In genomic region chr13:100513171-100513570, GRCh38 we compare ENCODE assay signal across 17 cellular contexts.
DNase-seq lines count a peak whose midpoint lies in the region; ATAC-seq and TF ChIP-seq lines count a peak whose summit lies in the region.
"Had no signal": no experiment of that assay in that cellular context is flagged by ENCODE, and none has a peak within 500 bp of the region (broad histone marks: within the 10 kb centered on the region; RNA-seq: fewer than 3 reads in every experiment).

No MANE protein-coding gene starts in this region.

- H3K9me3 ChIP-seq in HUES6 (ENCODE audit: control insufficient read depth, insufficient read depth, low read depth, low read length): no peaks in the 10 kb centered on the region
- no peaks in the 10 kb centered on the region for H3K9me3 ChIP-seq in CD8-positive, alpha-beta memory T cell (ENCODE audit: low read length)
- H3K9me3 ChIP-seq: SK-N-SH had no signal

- ATAC-seq in WTC11 (no peak), GM21447 (IDR thresholded peaks at IDR 0.05; ENCODE audit: unreplicated experiment) (no peak)
- ATAC-seq in activated T-cell treated with anti-CD3 and anti-CD28 coated beads, Interleukin-2, amount 50 U/mL, for 4 hours: no peak
- ATAC-seq: HepG2 had no signal

- H3K27me3 ChIP-seq in HUES6 (ENCODE audit: control insufficient read depth, insufficient read depth, low read length) (no peaks in the 10 kb centered on the region; the same call in 1 of the 2 replicates), dorsolateral prefrontal cortex (no peaks in the 10 kb centered on the region)
- no peaks in the 10 kb centered on the region for H3K27me3 ChIP-seq in CD8-positive, alpha-beta memory T cell (ENCODE audit: insufficient read depth, low read length, poor library complexity, severe bottlenecking)

- intact Hi-C loops in dorsolateral prefrontal cortex (cut with DNase I): loop anchor here (5.0 to 10.0 kb wide), 4 partner anchors 278 to 1071 kb away; no protein-coding TSS in a partner anchor

- H3K4me1 Mint-ChIP-seq in WTC11 (peaks cover 96% of the 10 kb centered on the region), osteocyte (ENCODE audit: unreplicated experiment) (peaks cover 62% of the 10 kb centered on the region)
- H3K4me1 Mint-ChIP-seq in activated T-cell treated with anti-CD3 and anti-CD28 coated beads, Interleukin-2, amount 50 U/mL, for 4 hours (ENCODE audit: low read depth): peaks cover 16% of the 10 kb centered on the region
- H3K4me1 Mint-ChIP-seq in CD8-positive, alpha-beta memory T cell: peaks cover 9 to 17% (median 15%) of the 10 kb centered on the region in 3 donors

- DNase-seq in WTC11 (ENCODE audit: low spot score): no peak
- no peak for DNase-seq in dorsolateral prefrontal cortex
- DNase-seq in osteocyte (ENCODE audit: extremely low spot score, unreplicated experiment): no peak
- no peak for DNase-seq in activated T-cell treated with anti-CD3 and anti-CD28 coated beads, Interleukin-2, amount 50 U/mL, for 4 hours
- no peak for DNase-seq in NCI-H510A treated with DMSO at 0.1 percent for 48 hours (lab: John Stamatoyannopoulos, UW)
- DNase-seq in CD8-positive, alpha-beta memory T cell: no peak
- DNase-seq: AML-193, HCEC 1CT, KBM-7, NCI-H1694 treated with DMSO at 0.1 percent for 48 hours, NCI-H510A, Right ventricle myocardium superior, SK-N-SH had no signal

- H3K27me3 Mint-ChIP-seq in WTC11 (ENCODE audit: low read depth) (no peaks in the 10 kb centered on the region), osteocyte (ENCODE audit: unreplicated experiment) (no peaks in the 10 kb centered on the region)
- H3K27me3 Mint-ChIP-seq in activated T-cell treated with anti-CD3 and anti-CD28 coated beads, Interleukin-2, amount 50 U/mL, for 4 hours (ENCODE audit: low read depth): peaks cover 2% of the 10 kb centered on the region
- no peaks in the 10 kb centered on the region for H3K27me3 Mint-ChIP-seq in CD8-positive, alpha-beta memory T cell

- no peaks in the 10 kb centered on the region for H3K9me3 Mint-ChIP-seq in WTC11
- no peaks in the 10 kb centered on the region for H3K9me3 Mint-ChIP-seq in osteocyte (ENCODE audit: unreplicated experiment)
- H3K9me3 Mint-ChIP-seq in activated T-cell treated with anti-CD3 and anti-CD28 coated beads, Interleukin-2, amount 50 U/mL, for 4 hours: no peaks in the 10 kb centered on the region
- no peaks in the 10 kb centered on the region for H3K9me3 Mint-ChIP-seq in CD8-positive, alpha-beta memory T cell

- no peak overlapping the region for H3K4me3 Mint-ChIP-seq in WTC11
- no peak overlapping the region for H3K4me3 Mint-ChIP-seq in osteocyte (ENCODE audit: unreplicated experiment)
- no peak overlapping the region for H3K4me3 Mint-ChIP-seq in activated T-cell treated with anti-CD3 and anti-CD28 coated beads, Interleukin-2, amount 50 U/mL, for 4 hours
- H3K4me3 Mint-ChIP-seq in CD8-positive, alpha-beta memory T cell: no peak overlapping the region

- H3K27ac Mint-ChIP-seq in WTC11 (peak overlapping the region; percentile 39; the same call in 1 of the 2 replicates), osteocyte (ENCODE audit: unreplicated experiment) (peak overlapping the region; percentile 75)
- no peak overlapping the region for H3K27ac Mint-ChIP-seq in CD8-positive, alpha-beta memory T cell

- no peak overlapping the region for H3K9ac ChIP-seq in HUES6 (ENCODE audit: low read length)
- H3K9ac ChIP-seq: SK-N-SH had no signal

- H3K27ac ChIP-seq in HUES6 (ENCODE audit: low read depth, low read length) (0 out of 2 replicates have a peak overlapping the region, but pooled peaks have one; percentile 10), dorsolateral prefrontal cortex (peak overlapping the region in 52 of 59 donors; percentile 4 to 86 (median 68))
- H3K27ac ChIP-seq in CD8-positive, alpha-beta memory T cell (ENCODE audit: low read depth, low read length): no peak overlapping the region
- H3K27ac ChIP-seq: C4-2B had no signal

- CTCF ChIA-PET in WTC11 (lab: Charles Lee): interaction anchor here (1.1 to 6.8 kb wide), 5 partner anchors 13 to 116 kb away, joined by 3 to 45 read pairs (median 6); partner anchors contain the start of gene GGACT
- CTCF ChIA-PET in CD8-positive, alpha-beta memory T cell (lab: Charles Lee): interaction anchor here (2.3 to 9.6 kb wide), 2 partner anchors 10 to 857 kb away, joined by 9 to 76 read pairs; no protein-coding TSS in a partner anchor

- H3K4me3 ChIP-seq in HUES6 (ENCODE audit: low read depth, low read length) (no peak overlapping the region), dorsolateral prefrontal cortex (no peak overlapping the region)
- no peak overlapping the region for H3K4me3 ChIP-seq in CD8-positive, alpha-beta memory T cell (ENCODE audit: low read length)

- no peaks in the 10 kb centered on the region for H3K36me3 Mint-ChIP-seq in WTC11
- H3K36me3 Mint-ChIP-seq in osteocyte (ENCODE audit: unreplicated experiment): peaks cover 3% of the 10 kb centered on the region
- no peaks in the 10 kb centered on the region for H3K36me3 Mint-ChIP-seq in activated T-cell treated with anti-CD3 and anti-CD28 coated beads, Interleukin-2, amount 50 U/mL, for 4 hours (ENCODE audit: insufficient read depth)
- peaks cover 0 to 3% (median 1%) of the 10 kb centered on the region in 3 donors for H3K36me3 Mint-ChIP-seq in CD8-positive, alpha-beta memory T cell

- peaks cover 76% of the 10 kb centered on the region for H3K4me1 ChIP-seq in HUES6 (ENCODE audit: control insufficient read depth, insufficient read depth, low read length)
- H3K4me1 ChIP-seq in CD8-positive, alpha-beta memory T cell (ENCODE audit: insufficient read depth, low read length): peaks cover 7% of the 10 kb centered on the region

- POLR2A ChIA-PET in WTC11 (lab: Charles Lee): no interaction called here
- POLR2A ChIA-PET in CD8-positive, alpha-beta memory T cell (lab: Charles Lee): no interaction called here

- TF ChIP-seq CTCF in WTC11 (IDR thresholded peaks at IDR 0.05) (no peak), dorsolateral prefrontal cortex (IDR thresholded peaks at IDR 0.05 in 54 of 56, conservative IDR thresholded peaks at IDR 0.05 in 2 of 56; ENCODE audit: low read depth in 1 of 56, partially characterized antibody in 56 of 56) (no peak), osteocyte (IDR thresholded peaks at IDR 0.05) (no peak)

- no peaks in the 10 kb centered on the region for H3K36me3 ChIP-seq in HUES6 (ENCODE audit: control insufficient read depth, insufficient read depth, low read length)
- H3K36me3 ChIP-seq in CD8-positive, alpha-beta memory T cell (ENCODE audit: insufficient read depth, low read length): no peaks in the 10 kb centered on the region

TF ChIP-seq in WTC11, 78 proteins besides CTCF, POLR2A, EP300 and RAD21 (continues in another document):
- TF ChIP-seq PRDM15 (CRISPR knock-in tag; IDR thresholded peaks at IDR 0.05) (no peak), ETV6 (CRISPR knock-in tag; IDR thresholded peaks at IDR 0.05) (no peak), ERG (CRISPR knock-in tag; IDR thresholded peaks at IDR 0.05) (no peak), USF1 (CRISPR knock-in tag; IDR thresholded peaks at IDR 0.05) (no peak), RORB (CRISPR knock-in tag; IDR thresholded peaks at IDR 0.05) (no peak)

Comparison
In these comparisons a context has a peak if more than half of its experiments do, and no peak if none do; other contexts are left out.
1. H3K27ac Mint-ChIP-seq: peak in WTC11 (single experiment) and osteocyte (single experiment); none in CD8-positive, alpha-beta memory T cell (0 of 8).